1 cellular context compared by ENCODE assay signal in genomic region chr17:38702166-38702899, GRCh38.
A peak's percentile ranks its signal among the peaks of the same experiment; 100 is the strongest.
TF ChIP-seq lines count a peak whose summit lies in the region.

No MANE protein-coding gene starts in this region.

TF ChIP-seq in WTC11, 78 proteins besides CTCF, POLR2A, EP300 and RAD21 (continued from another document):
- no peak for TF ChIP-seq MXD4 (CRISPR knock-in tag; IDR thresholded peaks at IDR 0.05; ENCODE audit: borderline replicate concordance)
- TF ChIP-seq E2F5 (CRISPR knock-in tag; IDR thresholded peaks at IDR 0.05) = no peak
- TF ChIP-seq NR3C1 (CRISPR knock-in tag; conservative IDR thresholded peaks at IDR 0.05; ENCODE audit: low read depth) = no peak
- peak; percentile 42; the same call in 1 of the 2 replicates for TF ChIP-seq HMGXB4 (CRISPR knock-in tag; IDR thresholded peaks at IDR 0.05)
- TF ChIP-seq ZNF425 (CRISPR knock-in tag; conservative IDR thresholded peaks at IDR 0.05) = no peak
- no peak for TF ChIP-seq ZNF281 (CRISPR knock-in tag; IDR thresholded peaks at IDR 0.05)
- TF ChIP-seq ATF1 (CRISPR knock-in tag; IDR thresholded peaks at IDR 0.05) = no peak
TF ChIP-seq in WTC11: peak in this region for 5.
